1 cellular context compared by ENCODE assay signal in the genomic region with DNA sequence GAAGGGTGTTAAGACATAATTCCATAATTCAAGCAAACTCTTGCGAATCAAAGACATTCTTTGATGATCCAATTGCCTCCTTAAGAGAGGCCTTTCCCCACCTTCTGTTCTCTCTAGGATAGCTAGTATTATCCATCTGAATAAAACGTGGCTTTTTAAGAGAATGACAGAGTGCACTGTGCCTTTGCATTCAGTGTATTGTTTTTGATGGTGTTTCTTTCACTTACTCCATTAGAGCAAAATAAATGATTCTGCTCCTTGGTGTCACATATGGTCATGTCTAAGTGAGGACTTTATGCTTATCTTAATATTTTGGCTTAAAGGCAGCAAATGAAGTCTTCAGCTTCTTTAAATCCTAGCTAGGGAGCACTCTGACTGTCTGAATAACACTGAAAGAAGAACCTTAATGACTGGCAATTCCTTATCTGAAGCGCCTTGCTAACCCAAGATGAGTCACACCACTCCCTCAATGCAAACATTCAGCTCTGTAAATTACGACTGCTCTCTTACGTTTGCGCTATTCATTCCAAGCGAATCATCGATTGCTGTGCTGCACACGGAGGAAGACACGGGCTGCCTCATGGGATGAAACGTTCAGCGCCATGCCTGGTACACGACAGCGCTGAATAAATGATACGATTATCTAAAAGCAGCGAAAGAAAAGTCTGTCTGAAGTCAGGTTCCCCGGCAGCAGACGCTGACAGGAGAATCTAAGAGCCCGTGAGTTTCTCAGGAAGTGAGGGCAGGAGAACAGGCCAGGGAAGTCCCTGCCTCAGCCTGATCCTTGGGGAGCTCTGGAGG.
TF ChIP-seq lines count a peak whose summit lies in the region.

No MANE protein-coding gene starts in this region.

TF ChIP-seq in K562, 482 proteins besides CTCF, POLR2A, EP300 and RAD21 (continued from another document and continues in another):
- TF ChIP-seq, protein P1, sequence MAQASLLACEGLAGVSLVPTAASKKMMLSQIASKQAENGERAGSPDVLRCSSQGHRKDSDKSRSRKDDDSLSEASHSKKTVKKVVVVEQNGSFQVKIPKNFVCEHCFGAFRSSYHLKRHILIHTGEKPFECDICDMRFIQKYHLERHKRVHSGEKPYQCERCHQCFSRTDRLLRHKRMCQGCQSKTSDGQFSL (CRISPR knock-in tag; IDR thresholded peaks at IDR 0.05): no peak
- TF ChIP-seq, protein P1 (tag; IDR thresholded peaks at IDR 0.05): no peak
- TF ChIP-seq, protein P2, sequence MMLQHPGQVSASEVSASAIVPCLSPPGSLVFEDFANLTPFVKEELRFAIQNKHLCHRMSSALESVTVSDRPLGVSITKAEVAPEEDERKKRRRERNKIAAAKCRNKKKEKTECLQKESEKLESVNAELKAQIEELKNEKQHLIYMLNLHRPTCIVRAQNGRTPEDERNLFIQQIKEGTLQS (IDR thresholded peaks at IDR 0.05): peak; percentile 95
- TF ChIP-seq, protein P2 (CRISPR knock-in tag; conservative IDR thresholded peaks at IDR 0.05): peak; percentile 94
- TF ChIP-seq, protein P3, sequence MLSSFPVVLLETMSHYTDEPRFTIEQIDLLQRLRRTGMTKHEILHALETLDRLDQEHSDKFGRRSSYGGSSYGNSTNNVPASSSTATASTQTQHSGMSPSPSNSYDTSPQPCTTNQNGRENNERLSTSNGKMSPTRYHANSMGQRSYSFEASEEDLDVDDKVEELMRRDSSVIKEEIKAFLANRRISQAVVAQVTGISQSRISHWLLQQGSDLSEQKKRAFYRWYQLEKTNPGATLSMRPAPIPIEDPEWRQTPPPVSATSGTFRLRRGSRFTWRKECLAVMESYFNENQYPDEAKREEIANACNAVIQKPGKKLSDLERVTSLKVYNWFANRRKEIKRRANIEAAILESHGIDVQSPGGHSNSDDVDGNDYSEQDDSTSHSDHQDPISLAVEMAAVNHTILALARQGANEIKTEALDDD (IDR thresholded peaks at IDR 0.05): 0 out of 2 replicates have a peak, but pooled peaks have one; percentile 14
- TF ChIP-seq, protein P4, sequence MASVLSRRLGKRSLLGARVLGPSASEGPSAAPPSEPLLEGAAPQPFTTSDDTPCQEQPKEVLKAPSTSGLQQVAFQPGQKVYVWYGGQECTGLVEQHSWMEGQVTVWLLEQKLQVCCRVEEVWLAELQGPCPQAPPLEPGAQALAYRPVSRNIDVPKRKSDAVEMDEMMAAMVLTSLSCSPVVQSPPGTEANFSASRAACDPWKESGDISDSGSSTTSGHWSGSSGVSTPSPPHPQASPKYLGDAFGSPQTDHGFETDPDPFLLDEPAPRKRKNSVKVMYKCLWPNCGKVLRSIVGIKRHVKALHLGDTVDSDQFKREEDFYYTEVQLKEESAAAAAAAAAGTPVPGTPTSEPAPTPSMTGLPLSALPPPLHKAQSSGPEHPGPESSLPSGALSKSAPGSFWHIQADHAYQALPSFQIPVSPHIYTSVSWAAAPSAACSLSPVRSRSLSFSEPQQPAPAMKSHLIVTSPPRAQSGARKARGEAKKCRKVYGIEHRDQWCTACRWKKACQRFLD (CRISPR knock-in tag; IDR thresholded peaks at IDR 0.05): no peak
- TF ChIP-seq MTA2 (IDR thresholded peaks at IDR 0.05; ENCODE audit: low read depth) (peak; percentile 51), TEAD2 (tag; IDR thresholded peaks at IDR 0.05) (no peak), NFIX (CRISPR knock-in tag; IDR thresholded peaks at IDR 0.05; ENCODE audit: low read depth) (no peak), ADNP (tag; IDR thresholded peaks at IDR 0.05) (no peak), ERF (CRISPR knock-in tag; IDR thresholded peaks at IDR 0.05) (no peak), ZC3H4 (CRISPR knock-in tag; IDR thresholded peaks at IDR 0.05; ENCODE audit: borderline replicate concordance) (no peak), TARDBP (IDR thresholded peaks at IDR 0.05) (no peak), EGR1 (conservative IDR thresholded peaks at IDR 0.05) (no peak), NONO (IDR thresholded peaks at IDR 0.05; ENCODE audit: low read depth in 2 of 2, low read length in 1 of 2) (no peak), ZNF232 (CRISPR knock-in tag; IDR thresholded peaks at IDR 0.05) (no peak), CEBPG (CRISPR knock-in tag; IDR thresholded peaks at IDR 0.05) (no peak), CEBPG (tag; conservative IDR thresholded peaks at IDR 0.05 in 1 of 2, IDR thresholded peaks at IDR 0.05 in 1 of 2) (no peak), CXXC5 (CRISPR knock-in tag; IDR thresholded peaks at IDR 0.05) (peak; percentile 47; the same call in 1 of the 2 replicates), ZBTB17 (CRISPR knock-in tag; IDR thresholded peaks at IDR 0.05) (no peak), NR2C2 (CRISPR knock-in tag; IDR thresholded peaks at IDR 0.05) (no peak), NR2C2 (tag; IDR thresholded peaks at IDR 0.05) (no peak), HDAC6 (IDR thresholded peaks at IDR 0.05; ENCODE audit: low read depth, low read length) (no peak), MAFK (IDR thresholded peaks at IDR 0.05; ENCODE audit: low read length) (peak; percentile 85), HNRNPH1 (optimal IDR thresholded peaks at IDR 0.05; ENCODE audit: low read depth, low read length) (no peak), ZNF165 (CRISPR knock-in tag; IDR thresholded peaks at IDR 0.05; ENCODE audit: borderline replicate concordance) (no peak), MAFF (IDR thresholded peaks at IDR 0.05; ENCODE audit: low read length) (peak; percentile 84), KLF10 (CRISPR knock-in tag; IDR thresholded peaks at IDR 0.05) (no peak), SMARCB1 (IDR thresholded peaks at IDR 0.05; ENCODE audit: insufficient read length, low read depth) (no peak), TSC22D4 (tag; IDR thresholded peaks at IDR 0.05) (no peak), RBM25 (IDR thresholded peaks at IDR 0.05; ENCODE audit: low read depth, low read length, severe bottlenecking) (no peak), ZNF589 (CRISPR knock-in tag; IDR thresholded peaks at IDR 0.05; ENCODE audit: low read depth) (0 out of 2 replicates have a peak, but pooled peaks have one; percentile 17), NBN (IDR thresholded peaks at IDR 0.05; ENCODE audit: low read depth) (peak; percentile 79), ZFX (CRISPR knock-in tag; IDR thresholded peaks at IDR 0.05) (no peak), CBX8 (IDR thresholded peaks at IDR 0.05; ENCODE audit: borderline replicate concordance, extremely low read depth, low read depth, low read length, poor library complexity, severe bottlenecking) (no peak), ZNF23 (CRISPR knock-in tag; IDR thresholded peaks at IDR 0.05) (no peak), ZNF778 (CRISPR knock-in tag; IDR thresholded peaks at IDR 0.05) (no peak), NFXL1 (CRISPR knock-in tag; IDR thresholded peaks at IDR 0.05) (no peak)
- TF ChIP-seq, protein P5, sequence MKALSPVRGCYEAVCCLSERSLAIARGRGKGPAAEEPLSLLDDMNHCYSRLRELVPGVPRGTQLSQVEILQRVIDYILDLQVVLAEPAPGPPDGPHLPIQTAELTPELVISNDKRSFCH (CRISPR knock-in tag; IDR thresholded peaks at IDR 0.05): no peak
- TF ChIP-seq, protein P5 (tag; IDR thresholded peaks at IDR 0.05): no peak
- TF ChIP-seq, protein P6, sequence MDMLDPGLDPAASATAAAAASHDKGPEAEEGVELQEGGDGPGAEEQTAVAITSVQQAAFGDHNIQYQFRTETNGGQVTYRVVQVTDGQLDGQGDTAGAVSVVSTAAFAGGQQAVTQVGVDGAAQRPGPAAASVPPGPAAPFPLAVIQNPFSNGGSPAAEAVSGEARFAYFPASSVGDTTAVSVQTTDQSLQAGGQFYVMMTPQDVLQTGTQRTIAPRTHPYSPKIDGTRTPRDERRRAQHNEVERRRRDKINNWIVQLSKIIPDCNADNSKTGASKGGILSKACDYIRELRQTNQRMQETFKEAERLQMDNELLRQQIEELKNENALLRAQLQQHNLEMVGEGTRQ (CRISPR knock-in tag; IDR thresholded peaks at IDR 0.05): no peak
- TF ChIP-seq, protein P7, sequence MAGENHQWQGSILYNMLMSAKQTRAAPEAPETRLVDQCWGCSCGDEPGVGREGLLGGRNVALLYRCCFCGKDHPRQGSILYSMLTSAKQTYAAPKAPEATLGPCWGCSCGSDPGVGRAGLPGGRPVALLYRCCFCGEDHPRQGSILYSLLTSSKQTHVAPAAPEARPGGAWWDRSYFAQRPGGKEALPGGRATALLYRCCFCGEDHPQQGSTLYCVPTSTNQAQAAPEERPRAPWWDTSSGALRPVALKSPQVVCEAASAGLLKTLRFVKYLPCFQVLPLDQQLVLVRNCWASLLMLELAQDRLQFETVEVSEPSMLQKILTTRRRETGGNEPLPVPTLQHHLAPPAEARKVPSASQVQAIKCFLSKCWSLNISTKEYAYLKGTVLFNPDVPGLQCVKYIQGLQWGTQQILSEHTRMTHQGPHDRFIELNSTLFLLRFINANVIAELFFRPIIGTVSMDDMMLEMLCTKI (IDR thresholded peaks at IDR 0.05; ENCODE audit: partially characterized antibody): no peak
- TF ChIP-seq, protein P8, sequence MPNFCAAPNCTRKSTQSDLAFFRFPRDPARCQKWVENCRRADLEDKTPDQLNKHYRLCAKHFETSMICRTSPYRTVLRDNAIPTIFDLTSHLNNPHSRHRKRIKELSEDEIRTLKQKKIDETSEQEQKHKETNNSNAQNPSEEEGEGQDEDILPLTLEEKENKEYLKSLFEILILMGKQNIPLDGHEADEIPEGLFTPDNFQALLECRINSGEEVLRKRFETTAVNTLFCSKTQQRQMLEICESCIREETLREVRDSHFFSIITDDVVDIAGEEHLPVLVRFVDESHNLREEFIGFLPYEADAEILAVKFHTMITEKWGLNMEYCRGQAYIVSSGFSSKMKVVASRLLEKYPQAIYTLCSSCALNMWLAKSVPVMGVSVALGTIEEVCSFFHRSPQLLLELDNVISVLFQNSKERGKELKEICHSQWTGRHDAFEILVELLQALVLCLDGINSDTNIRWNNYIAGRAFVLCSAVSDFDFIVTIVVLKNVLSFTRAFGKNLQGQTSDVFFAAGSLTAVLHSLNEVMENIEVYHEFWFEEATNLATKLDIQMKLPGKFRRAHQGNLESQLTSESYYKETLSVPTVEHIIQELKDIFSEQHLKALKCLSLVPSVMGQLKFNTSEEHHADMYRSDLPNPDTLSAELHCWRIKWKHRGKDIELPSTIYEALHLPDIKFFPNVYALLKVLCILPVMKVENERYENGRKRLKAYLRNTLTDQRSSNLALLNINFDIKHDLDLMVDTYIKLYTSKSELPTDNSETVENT (CRISPR knock-in tag; IDR thresholded peaks at IDR 0.05): no peak
- TF ChIP-seq, protein P9, sequence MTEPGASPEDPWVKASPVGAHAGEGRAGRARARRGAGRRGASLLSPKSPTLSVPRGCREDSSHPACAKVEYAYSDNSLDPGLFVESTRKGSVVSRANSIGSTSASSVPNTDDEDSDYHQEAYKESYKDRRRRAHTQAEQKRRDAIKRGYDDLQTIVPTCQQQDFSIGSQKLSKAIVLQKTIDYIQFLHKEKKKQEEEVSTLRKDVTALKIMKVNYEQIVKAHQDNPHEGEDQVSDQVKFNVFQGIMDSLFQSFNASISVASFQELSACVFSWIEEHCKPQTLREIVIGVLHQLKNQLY (CRISPR knock-in tag; conservative IDR thresholded peaks at IDR 0.05): no peak
- TF ChIP-seq, protein P10, sequence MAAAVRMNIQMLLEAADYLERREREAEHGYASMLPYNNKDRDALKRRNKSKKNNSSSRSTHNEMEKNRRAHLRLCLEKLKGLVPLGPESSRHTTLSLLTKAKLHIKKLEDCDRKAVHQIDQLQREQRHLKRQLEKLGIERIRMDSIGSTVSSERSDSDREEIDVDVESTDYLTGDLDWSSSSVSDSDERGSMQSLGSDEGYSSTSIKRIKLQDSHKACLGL (CRISPR knock-in tag; IDR thresholded peaks at IDR 0.05; ENCODE audit: borderline replicate concordance, poor library complexity, severe bottlenecking): no peak
- TF ChIP-seq, protein P11, sequence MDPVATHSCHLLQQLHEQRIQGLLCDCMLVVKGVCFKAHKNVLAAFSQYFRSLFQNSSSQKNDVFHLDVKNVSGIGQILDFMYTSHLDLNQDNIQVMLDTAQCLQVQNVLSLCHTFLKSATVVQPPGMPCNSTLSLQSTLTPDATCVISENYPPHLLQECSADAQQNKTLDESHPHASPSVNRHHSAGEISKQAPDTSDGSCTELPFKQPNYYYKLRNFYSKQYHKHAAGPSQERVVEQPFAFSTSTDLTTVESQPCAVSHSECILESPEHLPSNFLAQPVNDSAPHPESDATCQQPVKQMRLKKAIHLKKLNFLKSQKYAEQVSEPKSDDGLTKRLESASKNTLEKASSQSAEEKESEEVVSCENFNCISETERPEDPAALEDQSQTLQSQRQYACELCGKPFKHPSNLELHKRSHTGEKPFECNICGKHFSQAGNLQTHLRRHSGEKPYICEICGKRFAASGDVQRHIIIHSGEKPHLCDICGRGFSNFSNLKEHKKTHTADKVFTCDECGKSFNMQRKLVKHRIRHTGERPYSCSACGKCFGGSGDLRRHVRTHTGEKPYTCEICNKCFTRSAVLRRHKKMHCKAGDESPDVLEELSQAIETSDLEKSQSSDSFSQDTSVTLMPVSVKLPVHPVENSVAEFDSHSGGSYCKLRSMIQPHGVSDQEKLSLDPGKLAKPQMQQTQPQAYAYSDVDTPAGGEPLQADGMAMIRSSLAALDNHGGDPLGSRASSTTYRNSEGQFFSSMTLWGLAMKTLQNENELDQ (CRISPR knock-in tag; IDR thresholded peaks at IDR 0.05; ENCODE audit: borderline replicate concordance): no peak
- TF ChIP-seq, protein P12, sequence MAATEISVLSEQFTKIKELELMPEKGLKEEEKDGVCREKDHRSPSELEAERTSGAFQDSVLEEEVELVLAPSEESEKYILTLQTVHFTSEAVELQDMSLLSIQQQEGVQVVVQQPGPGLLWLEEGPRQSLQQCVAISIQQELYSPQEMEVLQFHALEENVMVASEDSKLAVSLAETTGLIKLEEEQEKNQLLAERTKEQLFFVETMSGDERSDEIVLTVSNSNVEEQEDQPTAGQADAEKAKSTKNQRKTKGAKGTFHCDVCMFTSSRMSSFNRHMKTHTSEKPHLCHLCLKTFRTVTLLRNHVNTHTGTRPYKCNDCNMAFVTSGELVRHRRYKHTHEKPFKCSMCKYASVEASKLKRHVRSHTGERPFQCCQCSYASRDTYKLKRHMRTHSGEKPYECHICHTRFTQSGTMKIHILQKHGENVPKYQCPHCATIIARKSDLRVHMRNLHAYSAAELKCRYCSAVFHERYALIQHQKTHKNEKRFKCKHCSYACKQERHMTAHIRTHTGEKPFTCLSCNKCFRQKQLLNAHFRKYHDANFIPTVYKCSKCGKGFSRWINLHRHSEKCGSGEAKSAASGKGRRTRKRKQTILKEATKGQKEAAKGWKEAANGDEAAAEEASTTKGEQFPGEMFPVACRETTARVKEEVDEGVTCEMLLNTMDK (IDR thresholded peaks at IDR 0.05; ENCODE audit: borderline replicate concordance, insufficient read depth, low read depth, low read length, poor library complexity, severe bottlenecking): no peak
